Comparison of ENCODE assay signal across 8 cellular contexts in the genomic region with DNA sequence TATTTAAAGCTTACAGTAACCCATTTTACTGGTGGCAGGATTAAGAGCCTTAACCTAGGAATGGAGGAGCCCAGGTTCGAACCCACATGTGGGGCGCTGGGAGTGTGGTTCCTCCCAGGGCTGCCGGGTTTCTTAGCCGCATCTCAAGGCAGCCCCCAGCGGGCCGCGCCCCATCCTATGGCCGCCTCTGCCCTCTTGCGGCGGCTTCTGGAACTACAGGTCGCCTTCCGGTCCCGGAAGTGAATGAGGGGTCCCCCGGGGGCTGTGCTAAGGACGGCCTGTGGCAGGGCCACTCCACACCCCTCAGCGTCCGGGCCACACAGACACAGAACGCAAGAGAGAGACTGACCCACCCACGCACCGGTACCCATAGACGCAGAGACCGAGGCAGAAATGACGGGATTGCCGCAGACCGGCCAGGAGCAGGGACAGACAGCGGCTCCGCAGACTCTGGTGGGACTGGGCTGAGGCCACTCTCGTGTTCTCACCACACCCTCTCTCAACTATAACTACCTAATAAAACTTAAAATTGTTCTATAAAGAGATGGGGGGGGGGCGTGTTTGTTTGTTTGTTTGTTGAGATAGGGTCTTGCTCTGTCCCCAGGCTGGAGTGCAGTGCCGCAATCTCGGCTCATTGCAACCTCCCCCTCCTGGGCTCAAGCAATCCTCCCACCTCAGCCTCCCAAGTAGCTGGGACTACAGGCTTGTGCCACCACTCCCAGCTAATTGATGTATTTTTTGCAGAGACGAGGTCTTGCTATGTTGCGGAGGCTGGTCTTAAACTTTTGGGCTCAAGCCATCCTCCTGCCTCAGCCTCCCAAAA. TPM values are rescaled to one million over a fixed set of nuclear protein-coding genes. Genes with fewer than 3 reads are reported as not detected.
A peak's percentile ranks its signal among the peaks of the same experiment; 100 is the strongest.
DNase-seq lines count a peak whose midpoint lies in the region; ATAC-seq and TF ChIP-seq lines count a peak whose summit lies in the region.
"Not testable (repeated sequence)": the region's sequence is repeated elsewhere in the genome, so short reads cannot be mapped to it uniquely, and the experiment has no call there.

No MANE protein-coding gene starts in this region.

- not testable (repeated sequence) for H3K4me1 ChIP-seq in heart right ventricle; neuron (ENCODE audit: insufficient read depth, low read length); thyroid gland

- not testable (repeated sequence) for TF ChIP-seq POLR2A in thyroid gland (IDR thresholded peaks at IDR 0.05)

- not testable (repeated sequence) for TF ChIP-seq CTCF in WERI-Rb-1 (IDR thresholded peaks at IDR 0.05; ENCODE audit: low read depth, low read length); thyroid gland (IDR thresholded peaks at IDR 0.05)
- peak in 2 of 9 donors; percentile 5 to 18 for TF ChIP-seq CTCF in heart right ventricle (IDR thresholded peaks at IDR 0.05)

- H2AFZ ChIP-seq in neuron (ENCODE audit: low read depth, low read length), result not testable (repeated sequence)

- DNase-seq in WERI-Rb-1, result peak; percentile 5
- peak; percentile 0 for DNase-seq in activated naive CD8-positive, alpha-beta T cell treated with anti-CD3 and anti-CD28 coated beads, Interleukin-2, amount 50 U/mL, for 16 hours (ENCODE audit: low read depth, low spot score)
- peak; percentile 3 to 17 for DNase-seq in heart right ventricle
- peak; percentile 12 to 13 for DNase-seq in thyroid gland

- not testable (repeated sequence) for H3K36me3 ChIP-seq in WERI-Rb-1; heart right ventricle; neuron (ENCODE audit: insufficient read depth, low read length); thyroid gland

- intact Hi-C loops in heart right ventricle (cut with DNase I); thyroid gland (cut with DNase I): not testable (repeated sequence)

- ATAC-seq in GM18517 (IDR thresholded peaks at IDR 0.05; ENCODE audit: unreplicated experiment) (peak; percentile 69), GM21619 (IDR thresholded peaks at IDR 0.05; ENCODE audit: unreplicated experiment) (peak; percentile 82), HG03159 (IDR thresholded peaks at IDR 0.05; ENCODE audit: unreplicated experiment) (peak; percentile 86), heart right ventricle (peak; percentile 96 to 98 (median 98))

- H3K4me3 ChIP-seq in WERI-Rb-1 (ENCODE audit: low read depth, low read length) (peak overlapping the region; percentile 37), heart right ventricle (peak overlapping the region in 5 of 10 donors; percentile 32 to 52 (median 51)), neuron (ENCODE audit: low read length) (peak overlapping the region; percentile 44)
- not testable (repeated sequence) for H3K4me3 ChIP-seq in thyroid gland (replicated peaks in 1 of 3)

- not testable (repeated sequence) for H3K9me3 ChIP-seq in WERI-Rb-1 (ENCODE audit: severe bottlenecking); heart right ventricle; neuron (ENCODE audit: low read length); thyroid gland

- WGBS in heart right ventricle, 2 donors, result no CpG with 5 or more reads among the region's 33 CpGs
- no CpG with 5 or more reads among the region's 33 CpGs for WGBS in thyroid gland, 2 donors

- not testable (repeated sequence) for H3K27me3 ChIP-seq in WERI-Rb-1 (ENCODE audit: insufficient read depth, low read depth, severe bottlenecking); heart right ventricle; neuron (ENCODE audit: insufficient read depth, low read length); thyroid gland

- not testable (repeated sequence) for H3K27ac ChIP-seq in WERI-Rb-1
- H3K27ac ChIP-seq in heart right ventricle (peak overlapping the region in 3 of 10 donors; percentile 62 to 68 (median 63)), thyroid gland (peak overlapping the region in 1 of 3 donors; percentile 57)

RNA-seq across cellular contexts. Expression of gene EPN2, which starts 40.6 kb away (rescaled TPM):
- total RNA-seq in heart right ventricle, result 10 to 100 TPM; 42.7 to 83.1 (median 58.8) TPM
- 10 to 100 TPM; 20.0 to 27.9 TPM for polyA plus RNA-seq in heart right ventricle
- 10 to 100 TPM; 21.8 to 32.3 (median 24.7) TPM for total RNA-seq in thyroid gland
